1 cellular context compared by ENCODE assay signal in the genomic region with DNA sequence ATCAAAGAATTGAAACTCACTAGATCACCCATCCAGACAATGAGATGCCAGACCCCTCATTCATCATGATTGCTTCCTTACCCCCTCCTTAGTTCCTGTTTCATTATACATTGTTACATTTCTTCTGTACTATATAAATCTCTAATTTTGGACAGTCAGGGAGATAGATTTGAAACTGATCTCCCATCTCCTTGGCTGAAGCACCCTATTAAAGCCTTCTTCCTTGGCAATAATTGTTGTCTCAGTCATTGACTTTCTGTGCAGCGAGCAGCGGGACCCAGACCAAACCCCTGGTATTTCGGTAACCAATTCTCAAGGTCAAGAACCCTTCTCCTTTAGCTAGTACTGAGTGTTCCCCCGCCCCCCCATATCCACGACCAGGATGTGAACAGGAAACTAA.
TF ChIP-seq lines count a peak whose summit lies in the region.

No MANE protein-coding gene starts in this region.

TF ChIP-seq in HepG2, 621 proteins besides CTCF, POLR2A, EP300 and RAD21:
- TF ChIP-seq ZNF124 (CRISPR knock-in tag; IDR thresholded peaks at IDR 0.05), result peak; percentile 98
- no peak for TF ChIP-seq ZNF746 (CRISPR knock-in tag; IDR thresholded peaks at IDR 0.05)
